ENCODE assay signal across 12 cellular contexts in the genomic region with DNA sequence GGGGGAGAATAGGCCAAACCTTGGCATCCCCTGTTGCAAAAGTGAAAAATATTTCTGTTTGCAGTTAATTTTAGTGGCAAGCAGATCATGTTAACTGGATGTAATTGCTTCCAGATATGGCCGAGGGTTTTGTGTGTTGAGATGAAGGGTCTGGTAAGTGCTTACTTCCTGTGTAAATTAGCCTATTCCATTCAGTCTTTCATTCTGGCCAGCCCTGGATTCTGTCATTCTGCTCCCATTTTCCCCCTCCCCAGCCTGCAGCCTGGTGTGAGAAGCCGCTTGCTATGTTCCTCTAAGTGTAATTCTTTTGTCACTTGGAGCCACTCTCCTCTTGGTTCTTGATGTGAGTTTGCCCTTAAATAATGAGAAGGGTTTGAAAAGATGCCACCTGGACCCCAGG. TPM values are rescaled to one million over a fixed set of nuclear protein-coding genes. Genes with fewer than 3 reads are reported as not detected.
DNase-seq lines count a peak whose midpoint lies in the region; ATAC-seq lines count a peak whose summit lies in the region.
"Had no signal": no experiment of that assay in that cellular context is flagged by ENCODE, and none has a peak within 500 bp of the region (broad histone marks: within the 10 kb centered on the region; RNA-seq: fewer than 3 reads in every experiment).

No MANE protein-coding gene starts in this region.

- CTCF ChIA-PET in activated CD4-positive, alpha-beta T cell treated with anti-CD3 and anti-CD28 coated beads for 36 hours (lab: Charles Lee) = interaction anchor here (0.6 kb wide), 1 partner anchor 29 kb away, joined by 3 read pairs; no protein-coding TSS in a partner anchor

- ATAC-seq in activated CD4-positive, alpha-beta T cell treated with anti-CD3 and anti-CD28 coated beads for 36 hours = no peak
- ATAC-seq in activated naive CD8-positive, alpha-beta T cell treated with anti-CD3 and anti-CD28 coated beads, Interleukin-2, amount 50 U/mL, for 24 hours = no peak
- no peak for ATAC-seq in HG03095 (IDR thresholded peaks at IDR 0.05; ENCODE audit: unreplicated experiment)
- no peak for ATAC-seq in GM18868 (IDR thresholded peaks at IDR 0.05; ENCODE audit: unreplicated experiment)
- no peak for ATAC-seq in GM18909 (IDR thresholded peaks at IDR 0.05; ENCODE audit: poor library complexity, unreplicated experiment)
- ATAC-seq: Panc1 had no signal

- peak overlapping the region; percentile 49 for H3K27ac Mint-ChIP-seq in activated CD4-positive, alpha-beta T cell treated with anti-CD3 and anti-CD28 coated beads for 36 hours
- H3K27ac Mint-ChIP-seq in activated naive CD8-positive, alpha-beta T cell treated with anti-CD3 and anti-CD28 coated beads, Interleukin-2, amount 50 U/mL, for 24 hours = peak overlapping the region; percentile 46
- H3K27ac Mint-ChIP-seq: dendritic cell treated with granulocyte-macrophage colony-stimulating factor and Interleukin-4, amounts not matched to agents 40 ng/mL and 50 ng/mL, for 4 days had no signal

- no peaks in the 10 kb centered on the region for H3K9me3 Mint-ChIP-seq in activated CD4-positive, alpha-beta T cell treated with anti-CD3 and anti-CD28 coated beads for 36 hours (ENCODE audit: low read depth)
- no peaks in the 10 kb centered on the region for H3K9me3 Mint-ChIP-seq in activated naive CD8-positive, alpha-beta T cell treated with anti-CD3 and anti-CD28 coated beads, Interleukin-2, amount 50 U/mL, for 24 hours
- H3K9me3 Mint-ChIP-seq: dendritic cell treated with granulocyte-macrophage colony-stimulating factor and Interleukin-4, amounts not matched to agents 40 ng/mL and 50 ng/mL, for 4 days had no signal

- no peaks in the 10 kb centered on the region for H3K36me3 Mint-ChIP-seq in activated CD4-positive, alpha-beta T cell treated with anti-CD3 and anti-CD28 coated beads for 36 hours (ENCODE audit: low read depth)
- H3K36me3 Mint-ChIP-seq in activated naive CD8-positive, alpha-beta T cell treated with anti-CD3 and anti-CD28 coated beads, Interleukin-2, amount 50 U/mL, for 24 hours (ENCODE audit: low read depth) = no peaks in the 10 kb centered on the region

- DNase-seq in activated CD4-positive, alpha-beta T cell treated with anti-CD3 and anti-CD28 coated beads for 36 hours = no peak
- no peak for DNase-seq in activated CD4-positive, alpha-beta T cell treated with anti-CD3 and anti-CD28 coated beads for 48 hours
- peak; percentile 42 for DNase-seq in NCI-H2081 treated with DMSO at 0.1 percent for 48 hours (lab: John Stamatoyannopoulos, UW)
- no peak for DNase-seq in activated naive CD8-positive, alpha-beta T cell treated with anti-CD3 and anti-CD28 coated beads, Interleukin-2, amount 50 U/mL, for 24 hours
- DNase-seq: activated CD8-positive, alpha-beta memory T cell treated with anti-CD3 and anti-CD28 coated beads for 24 hours had no signal

- H3K4me3 Mint-ChIP-seq in activated CD4-positive, alpha-beta T cell treated with anti-CD3 and anti-CD28 coated beads for 36 hours = peak overlapping the region; percentile 13
- peak overlapping the region; percentile 50 for H3K4me3 Mint-ChIP-seq in activated naive CD8-positive, alpha-beta T cell treated with anti-CD3 and anti-CD28 coated beads, Interleukin-2, amount 50 U/mL, for 24 hours
- H3K4me3 Mint-ChIP-seq: dendritic cell treated with granulocyte-macrophage colony-stimulating factor and Interleukin-4, amounts not matched to agents 40 ng/mL and 50 ng/mL, for 4 days had no signal

- no peaks in the 10 kb centered on the region for H3K27me3 ChIP-seq in skeletal muscle tissue (ENCODE audit: control insufficient read depth in 3 of 3, insufficient read depth in 3 of 3, low read length in 3 of 3)

- intact Hi-C loops in activated CD4-positive, alpha-beta T cell treated with anti-CD3 and anti-CD28 coated beads for 36 hours (cut with DNase I, micrococcal nuclease) = no loop called here

- H3K4me3 ChIP-seq in skeletal muscle tissue (ENCODE audit: low read length in 3 of 3) = no peak overlapping the region

- POLR2A ChIA-PET in activated CD4-positive, alpha-beta T cell treated with anti-CD3 and anti-CD28 coated beads for 36 hours (lab: Charles Lee) = no interaction called here

- peak overlapping the region; percentile 96 for H3K27ac ChIP-seq in skeletal muscle tissue (ENCODE audit: low read depth, low read length)

- peaks cover 93 to 97% (median 93%) of the 10 kb centered on the region in 3 donors for H3K4me1 ChIP-seq in skeletal muscle tissue (ENCODE audit: control insufficient read depth in 3 of 3, insufficient read depth in 3 of 3, low read length in 3 of 3)

- no peaks in the 10 kb centered on the region for H3K27me3 Mint-ChIP-seq in activated CD4-positive, alpha-beta T cell treated with anti-CD3 and anti-CD28 coated beads for 36 hours
- peaks cover 13% of the 10 kb centered on the region for H3K27me3 Mint-ChIP-seq in activated naive CD8-positive, alpha-beta T cell treated with anti-CD3 and anti-CD28 coated beads, Interleukin-2, amount 50 U/mL, for 24 hours

- peaks cover 0 to 13% (median 2%) of the 10 kb centered on the region in 3 donors for H3K36me3 ChIP-seq in skeletal muscle tissue (ENCODE audit: control insufficient read depth in 3 of 3, insufficient read depth in 3 of 3, low read length in 3 of 3)

- H3K4me1 Mint-ChIP-seq in activated CD4-positive, alpha-beta T cell treated with anti-CD3 and anti-CD28 coated beads for 36 hours = peaks cover 45% of the 10 kb centered on the region
- H3K4me1 Mint-ChIP-seq in activated naive CD8-positive, alpha-beta T cell treated with anti-CD3 and anti-CD28 coated beads, Interleukin-2, amount 50 U/mL, for 24 hours = peaks cover 85% of the 10 kb centered on the region

- H3K9ac ChIP-seq in skeletal muscle tissue (ENCODE audit: low read depth in 1 of 3, low read length in 3 of 3) = peak overlapping the region; percentile 58 to 65 (median 64)

- H3K9me3 ChIP-seq in skeletal muscle tissue (ENCODE audit: control insufficient read depth in 3 of 3, low read length in 3 of 3) = no peaks in the 10 kb centered on the region

RNA-seq across cellular contexts. Expression of a gene that starts 17.5 kb away (rescaled TPM):
- total RNA-seq in activated CD4-positive, alpha-beta T cell treated with anti-CD3 and anti-CD28 coated beads for 36 hours = 1 to 10 TPM; 3.0 to 4.6 TPM
- total RNA-seq in skeletal muscle tissue = 6.8 TPM
- total RNA-seq: HT-29 had no signal
